In the genomic region with DNA sequence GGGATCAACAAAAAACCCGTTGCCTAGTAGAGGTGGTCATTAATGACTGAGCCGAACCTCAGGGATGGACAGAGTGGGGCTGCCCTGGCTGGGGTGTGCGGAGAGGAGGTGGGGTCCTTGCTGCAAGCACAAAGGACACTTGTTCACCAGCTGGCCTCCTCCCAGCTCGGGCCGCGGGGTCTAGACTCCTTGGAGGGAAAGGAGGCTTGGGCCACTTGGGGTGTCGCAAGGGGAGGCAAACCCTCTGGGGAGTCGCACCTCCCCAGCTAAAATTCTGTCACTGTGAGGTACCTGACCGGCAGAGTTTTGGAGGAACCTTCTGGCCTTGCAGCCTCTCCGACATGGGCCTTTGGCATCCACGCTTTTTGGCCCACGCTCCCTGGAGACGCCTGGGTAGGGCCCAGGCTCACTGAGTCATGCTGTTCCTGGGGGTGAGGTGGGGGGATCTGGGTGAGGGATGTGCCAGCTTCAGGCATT, we compare ENCODE assay signal across 19 cellular contexts. TPM values are rescaled to one million over a fixed set of nuclear protein-coding genes. Genes with fewer than 3 reads are reported as not detected.
A peak's percentile ranks its signal among the peaks of the same experiment; 100 is the strongest.
DNase-seq lines count a peak whose midpoint lies in the region; ATAC-seq and TF ChIP-seq lines count a peak whose summit lies in the region.
"Had no signal": no experiment of that assay in that cellular context is flagged by ENCODE, and none has a peak within 500 bp of the region (broad histone marks: within the 10 kb centered on the region; RNA-seq: fewer than 3 reads in every experiment).

No MANE protein-coding gene starts in this region.

- H3K27ac ChIP-seq in angular gyrus (ENCODE audit: low read depth, low read length): peak overlapping the region; percentile 77
- peak overlapping the region; percentile 68 to 76 for H3K27ac ChIP-seq in right atrium auricular region
- peak overlapping the region; percentile 47 to 64 (median 60) for H3K27ac ChIP-seq in sigmoid colon
- H3K27ac ChIP-seq: foreskin keratinocyte had no signal

- peak in 11 of 14 donors; percentile 16 to 88 (median 71) for DNase-seq in C1 segment of cervical spinal cord (lab: John Stamatoyannopoulos, UW)
- no peak for DNase-seq in right atrium auricular region (ENCODE audit: low spot score)
- no peak for DNase-seq in sigmoid colon
- no peak for DNase-seq in activated T-cell treated with anti-CD3 and anti-CD28 coated beads, Interleukin-2, amount 50 U/mL, for 48 hours
- DNase-seq in HT-29 (ENCODE audit: low spot score): no peak
- DNase-seq: activated CD8-positive, alpha-beta memory T cell treated with anti-CD3 and anti-CD28 coated beads, Interleukin-2, amount 10 ng/mL, durations not matched to agents 7 days and 5 days; activated gamma-delta T cell; Calu3; effector memory CD8-positive, alpha-beta T cell; foreskin keratinocyte; NCI-H1694 treated with DMSO at 0.1 percent for 48 hours; NCI-H510A; stimulated activated CD4-positive, alpha-beta T cell treated with anti-CD3 and anti-CD28 coated beads, Interleukin-12 subunit alpha, Interleukin-12 subunit beta, amount 100 ng/mL, for 4 hours; transverse colon had no signal

- TF ChIP-seq POLR2A in sigmoid colon (IDR thresholded peaks at IDR 0.05): no peak

- H3K9me3 ChIP-seq in right atrium auricular region (no peaks in the 10 kb centered on the region), sigmoid colon (no peaks in the 10 kb centered on the region)
- H3K9me3 ChIP-seq: transverse colon had no signal

- TF ChIP-seq CTCF in right atrium auricular region (IDR thresholded peaks at IDR 0.05) (no peak), sigmoid colon (IDR thresholded peaks at IDR 0.05) (no peak)

- H3K4me1 ChIP-seq in right atrium auricular region: peaks cover 0 to 47% of the 10 kb centered on the region in 2 donors
- H3K4me1 ChIP-seq in sigmoid colon: peaks cover 0 to 43% (median 37%) of the 10 kb centered on the region in 4 donors
- H3K4me1 ChIP-seq: foreskin keratinocyte had no signal

- ATAC-seq in HG03432 (IDR thresholded peaks at IDR 0.05; ENCODE audit: unreplicated experiment) (no peak), HG02678 (IDR thresholded peaks at IDR 0.05; ENCODE audit: unreplicated experiment) (no peak)
- ATAC-seq: activated CD4-positive, CD25-positive, alpha-beta regulatory T cell treated with anti-CD3 and anti-CD28 coated beads, Interleukin-2, amount 50 U/mL, for 24 hours; activated CD8-positive, alpha-beta memory T cell treated with anti-CD3 and anti-CD28 coated beads, Interleukin-2, amount 10 ng/mL, durations not matched to agents 7 days and 5 days; effector memory CD8-positive, alpha-beta T cell; foreskin keratinocyte had no signal

- H3K27me3 ChIP-seq in right atrium auricular region: no peaks in the 10 kb centered on the region
- H3K27me3 ChIP-seq in sigmoid colon: no peaks in the 10 kb centered on the region
- H3K27me3 ChIP-seq: foreskin keratinocyte, transverse colon had no signal

- 83 to 93% methylated on average over 13 of the region's 13 CpGs for WGBS in sigmoid colon, 2 donors

- peak overlapping the region in 1 of 2 donors; percentile 22 for H3K4me3 ChIP-seq in right atrium auricular region
- peak overlapping the region in 1 of 4 donors; percentile 17 for H3K4me3 ChIP-seq in sigmoid colon
- H3K4me3 ChIP-seq: transverse colon had no signal

- intact Hi-C loops in sigmoid colon (cut with DNase I): no loop called here

- no peak for TF ChIP-seq EP300 in sigmoid colon (IDR thresholded peaks at IDR 0.05)

- H3K36me3 ChIP-seq in right atrium auricular region (no peaks in the 10 kb centered on the region), sigmoid colon (no peaks in the 10 kb centered on the region)
- H3K36me3 ChIP-seq: transverse colon had no signal

RNA-seq across cellular contexts. Expression of gene KLHL26, which starts 8.2 kb away (rescaled TPM):
- total RNA-seq in right atrium auricular region (10 to 100 TPM in 1 of 2 donors, 1 to 10 TPM in 1; 5.7 to 11.3 TPM), sigmoid colon (1 to 10 TPM; 3.8 to 8.3 (median 5.9) TPM)
- 1 to 10 TPM; 1.6 to 4.8 (median 1.8) TPM for polyA plus RNA-seq in sigmoid colon
- 4.5 and 5.9 TPM in 2 replicates for total RNA-seq in HT-29 (2014; rRNA removed; shearing (Covaris generic))

RNA-seq across cellular contexts. Expression of gene TMEM59L, which starts 32.4 kb away (rescaled TPM):
- total RNA-seq in right atrium auricular region: 1 to 10 TPM; 2.2 to 3.0 TPM
- total RNA-seq in sigmoid colon: 1 to 10 TPM in 3 of 4 donors, under 1 TPM in 1; 0.82 to 6.4 (median 4.1) TPM
- polyA plus RNA-seq in sigmoid colon: 1 to 10 TPM in 1 of 3 donors, not detected in 2; 5.0 TPM
- total RNA-seq in HT-29 (2014; rRNA removed; shearing (Covaris generic)): 0.10 TPM in 1 of 2 replicates, not detected in the other
- total RNA-seq: activated CD8-positive, alpha-beta memory T cell treated with anti-CD3 and anti-CD28 coated beads, Interleukin-2, amount 10 ng/mL, durations not matched to agents 7 days and 5 days; foreskin keratinocyte; RPMI7951 had no signal
- polyA plus RNA-seq: foreskin keratinocyte had no signal

RNA-seq across cellular contexts. Expression of gene CRTC1, which starts 38.4 kb away (rescaled TPM):
- total RNA-seq in right atrium auricular region: 1 to 10 TPM; 4.0 to 5.8 TPM
- 1 to 10 TPM; 2.5 to 7.2 (median 4.6) TPM for total RNA-seq in sigmoid colon
- 1 to 10 TPM; 2.8 to 8.9 (median 3.6) TPM for polyA plus RNA-seq in sigmoid colon
- 4.1 and 4.7 TPM in 2 replicates for total RNA-seq in HT-29 (2014; rRNA removed; shearing (Covaris generic))

RNA-seq across cellular contexts. Expression of gene CRLF1, which starts 38.5 kb away (rescaled TPM):
- total RNA-seq in right atrium auricular region (10 to 100 TPM; 71.8 to 73.9 TPM), sigmoid colon (10 to 100 TPM in 2 of 4 donors, 1 to 10 TPM in 1, under 1 TPM in 1; 0.82 to 28.8 (median 17.0) TPM)
- 1 to 10 TPM in 1 of 3 donors, under 1 TPM in 1, not detected in 1; 0.60 to 6.8 TPM for polyA plus RNA-seq in sigmoid colon
- total RNA-seq in HT-29 (2014; rRNA removed; shearing (Covaris generic)): 0.16 TPM in 1 of 2 replicates, not detected in the other
- total RNA-seq: activated CD8-positive, alpha-beta memory T cell treated with anti-CD3 and anti-CD28 coated beads, Interleukin-2, amount 10 ng/mL, durations not matched to agents 7 days and 5 days; Calu3 had no signal

RNA-seq across cellular contexts. Expression of gene REX1BD, which starts 56.5 kb away (rescaled TPM):
- total RNA-seq in right atrium auricular region (100 to 1,000 TPM; 119 to 171 TPM), sigmoid colon (100 to 1,000 TPM in 1 of 4 donors, 10 to 100 TPM in 3; 70.3 to 101 (median 85.6) TPM)
- 10 to 100 TPM; 40.5 to 79.1 (median 63.1) TPM for polyA plus RNA-seq in sigmoid colon
- 125 and 132 TPM in 2 replicates for total RNA-seq in HT-29 (2014; rRNA removed; shearing (Covaris generic))

Comparison
In these comparisons a context has a peak if more than half of its experiments do, and no peak if none do; other contexts are left out.
1. DNase-seq: peak in C1 segment of cervical spinal cord (11 of 14); none in right atrium auricular region (single experiment), sigmoid colon (single experiment), activated T-cell treated with anti-CD3 and anti-CD28 coated beads, Interleukin-2, amount 50 U/mL, for 48 hours (0 of 2) and HT-29 (single experiment).
2. Peak in every context shown above with its lines, with median percentiles within 50 percentile points of each other: H3K27ac ChIP-seq.